In genomic region chr22:21861290-21861848, GRCh38 we compare ENCODE assay signal across 13 cellular contexts. TPM values are rescaled to one million over a fixed set of nuclear protein-coding genes. Genes with fewer than 3 reads are reported as not detected.
DNase-seq lines count a peak whose midpoint lies in the region; ATAC-seq and TF ChIP-seq lines count a peak whose summit lies in the region.
"Had no signal": no experiment of that assay in that cellular context is flagged by ENCODE, and none has a peak within 500 bp of the region (broad histone marks: within the 10 kb centered on the region; RNA-seq: fewer than 3 reads in every experiment).

No MANE protein-coding gene starts in this region.

- peak overlapping the region; percentile 86 for H3K27ac Mint-ChIP-seq in memory B cell
- H3K27ac Mint-ChIP-seq: stimulated activated naive B cell treated with anti-CD40 and anti-IgM and Interleukin-4, amounts not matched to agents 10 μg/mL and 1 μg/mL and 100 μg/mL, for 72 hours had no signal

- no peaks in the 10 kb centered on the region for H3K9me2 ChIP-seq in PC-3 (replicated peaks; ENCODE audit: low read length)

- intact Hi-C loops in Right ventricle myocardium inferior (cut with DNase I) (loop anchor here (10.0 kb wide), 1 partner anchor 147 kb away; no protein-coding TSS in a partner anchor), body of pancreas (cut with DNase I) (no loop called here), PC-3 (cut with micrococcal nuclease) (no loop called here), psoas muscle (cut with DNase I) (loop anchor here in 1 of 2 donors (10.0 kb wide), 1 partner anchor 127 kb away; the partner anchor contains the start of gene YPEL1)

- H3F3A ChIP-seq in PC-3 (ENCODE audit: low read length, unreplicated experiment) = no peaks in the 10 kb centered on the region

- H3K9ac ChIP-seq in PC-3 (ENCODE audit: low read length) = no peak overlapping the region

- DNase-seq in right atrium auricular region (ENCODE audit: low spot score) = no peak
- no peak for DNase-seq in Right ventricle myocardium inferior (ENCODE audit: missing footprints)
- peak in 1 of 4 donors; percentile 31 for DNase-seq in body of pancreas
- DNase-seq in memory B cell (ENCODE audit: low spot score in 2 of 2) = no peak
- no peak for DNase-seq in PC-3
- DNase-seq in psoas muscle = no peak
- no peak for DNase-seq in GM13976 (ENCODE audit: low spot score)
- no peak for DNase-seq in NCI-H2171 (lab: John Stamatoyannopoulos, UW)
- DNase-seq: effector CD4-positive, alpha-beta T cell; glutamatergic neuron; NCI-H2081; stimulated activated CD4-positive, alpha-beta T cell treated with anti-CD3 and anti-CD28 coated beads, Interleukin-2, amount 100 ng/mL, for 24 hours; stimulated activated naive B cell treated with anti-CD40 and anti-IgM and Interleukin-4, amounts not matched to agents 10 μg/mL and 1 μg/mL and 100 μg/mL, for 72 hours had no signal

- no peak for TF ChIP-seq POLR2A in body of pancreas (IDR thresholded peaks at IDR 0.05)

- no peak for ATAC-seq in Right ventricle myocardium inferior
- peak; percentile 36 for ATAC-seq in body of pancreas
- ATAC-seq in memory B cell (ENCODE audit: low read depth) = no peak
- no peak for ATAC-seq in PC-3
- ATAC-seq in psoas muscle = no peak
- ATAC-seq: stimulated activated naive B cell treated with anti-CD40 and anti-IgM and Interleukin-4, amounts not matched to agents 10 μg/mL and 1 μg/mL and 100 μg/mL, for 72 hours had no signal

- H3K36me3 ChIP-seq in right atrium auricular region (no peaks in the 10 kb centered on the region), body of pancreas (replicated peaks in 1 of 2; ENCODE audit: insufficient read depth in 1 of 2, low read depth in 2 of 2) (no peaks in the 10 kb centered on the region), PC-3 (ENCODE audit: low read depth, low read length) (no peaks in the 10 kb centered on the region), psoas muscle (ENCODE audit: insufficient read depth in 1 of 2, low read depth in 1 of 2) (no peaks in the 10 kb centered on the region)

- H3K9me3 ChIP-seq in right atrium auricular region (no peaks in the 10 kb centered on the region), body of pancreas (no peaks in the 10 kb centered on the region), PC-3 (ENCODE audit: low read length) (no peaks in the 10 kb centered on the region), psoas muscle (no peaks in the 10 kb centered on the region)

- TF ChIP-seq CTCF in right atrium auricular region (IDR thresholded peaks at IDR 0.05) (no peak), body of pancreas (IDR thresholded peaks at IDR 0.05) (no peak), PC-3 (conservative IDR thresholded peaks at IDR 0.05; ENCODE audit: low read depth, low read length) (no peak), psoas muscle (IDR thresholded peaks at IDR 0.05) (no peak), GM13976 (IDR thresholded peaks at IDR 0.05; ENCODE audit: borderline replicate concordance, control extremely low read depth, extremely low read depth, insufficient read depth, missing control alignments) (no peak)

- no peak overlapping the region for H3K4me2 ChIP-seq in PC-3 (ENCODE audit: low read length)

- no TSS peak for BruUV-seq in PC-3 (replicated peaks; lab: Mats Ljungman, UMichigan)

- H3K4me1 Mint-ChIP-seq in memory B cell = peaks cover 69% of the 10 kb centered on the region

- peak overlapping the region; percentile 17 to 32 for H3K27ac ChIP-seq in right atrium auricular region
- H3K27ac ChIP-seq in body of pancreas = no peak overlapping the region
- no peak overlapping the region for H3K27ac ChIP-seq in PC-3 (ENCODE audit: low read length)
- no peak overlapping the region for H3K27ac ChIP-seq in psoas muscle

- no peaks in the 10 kb centered on the region for H3K27me3 ChIP-seq in right atrium auricular region
- H3K27me3 ChIP-seq in body of pancreas = no peaks in the 10 kb centered on the region
- H3K27me3 ChIP-seq in PC-3 (ENCODE audit: low read length) = no peaks in the 10 kb centered on the region
- no peaks in the 10 kb centered on the region for H3K27me3 ChIP-seq in psoas muscle (ENCODE audit: insufficient read depth in 3 of 3, low read length in 2 of 3)

- H3K27me3 Mint-ChIP-seq in memory B cell = no peaks in the 10 kb centered on the region
- H3K27me3 Mint-ChIP-seq: stimulated activated naive B cell treated with anti-CD40 and anti-IgM and Interleukin-4, amounts not matched to agents 10 μg/mL and 1 μg/mL and 100 μg/mL, for 72 hours had no signal

- H3K4me3 Mint-ChIP-seq in memory B cell = no peak overlapping the region
- H3K4me3 Mint-ChIP-seq: stimulated activated naive B cell treated with anti-CD40 and anti-IgM and Interleukin-4, amounts not matched to agents 10 μg/mL and 1 μg/mL and 100 μg/mL, for 72 hours had no signal

- POLR2A ChIA-PET in PC-3 (lab: Charles Lee; ENCODE audit: unreplicated experiment) = no interaction called here

- H3K9me3 Mint-ChIP-seq in memory B cell = no peaks in the 10 kb centered on the region

- H2AFZ ChIP-seq in PC-3 (ENCODE audit: low read length) = no peak overlapping the region

- H3K79me2 ChIP-seq in PC-3 (ENCODE audit: low read length) = peaks cover 99% of the 10 kb centered on the region

- H3K4me1 ChIP-seq in right atrium auricular region = peaks cover 0 to 98% of the 10 kb centered on the region in 2 donors
- H3K4me1 ChIP-seq in body of pancreas = peaks cover 78% of the 10 kb centered on the region
- peaks cover 14% of the 10 kb centered on the region for H3K4me1 ChIP-seq in PC-3 (ENCODE audit: insufficient read depth, low read length)
- peaks cover 86% of the 10 kb centered on the region for H3K4me1 ChIP-seq in psoas muscle

- no peak overlapping the region for H3K4me3 ChIP-seq in right atrium auricular region
- no peak overlapping the region for H3K4me3 ChIP-seq in body of pancreas
- no peak overlapping the region for H3K4me3 ChIP-seq in PC-3 (ENCODE audit: low read length)
- no peak overlapping the region for H3K4me3 ChIP-seq in psoas muscle

- CTCF ChIA-PET in PC-3 (lab: Charles Lee) = no interaction called here

- peaks cover 4% of the 10 kb centered on the region for H3K36me3 Mint-ChIP-seq in memory B cell

- 47 to 58% methylated on average over 3 of the region's 3 CpGs for WGBS in body of pancreas, 2 donors
- 76 to 87% (median 84%) methylated on average over 3 of the region's 3 CpGs for WGBS in psoas muscle, 3 donors

- in situ Hi-C loops in GM13976 (cut with MboI; ENCODE audit: low sequenced_read_pairs, unreplicated experiment) = no loop called here

- peaks cover 38% of the 10 kb centered on the region for H4K20me1 ChIP-seq in PC-3 (ENCODE audit: low read length)

RNA-seq across cellular contexts. Expression of gene MAPK1, which starts 6.1 kb away (rescaled TPM):
- total RNA-seq in right atrium auricular region = 10 to 100 TPM; 39.7 to 42.6 TPM
- 79.2 TPM for total RNA-seq in Right ventricle myocardium inferior
- total RNA-seq in body of pancreas = 10 to 100 TPM; 25.4 to 44.1 TPM
- total RNA-seq in PC-3 (2014; rRNA removed) = 25.1 and 32.8 TPM in 2 replicates
- 100 to 1,000 TPM in 1 of 4 donors, 10 to 100 TPM in 3; 78.3 to 101 (median 96.9) TPM for total RNA-seq in psoas muscle
- 10 to 100 TPM; 11.0 to 64.1 (median 14.8) TPM for polyA plus RNA-seq in psoas muscle

Comparison
In these comparisons a context has a peak if more than half of its experiments do, and no peak if none do; other contexts are left out.
1. H3K27ac ChIP-seq: peak in right atrium auricular region (2 of 2); none in body of pancreas (0 of 4), PC-3 (single experiment) and psoas muscle (single experiment).